Comparison of ENCODE assay signal across 1 cellular context in genomic region chr7:143395187-143396149, GRCh38.
TF ChIP-seq lines count a peak whose summit lies in the region.

No MANE protein-coding gene starts in this region.

TF ChIP-seq in HepG2, 621 proteins besides CTCF, POLR2A, EP300 and RAD21 (continued from another document and continues in another):
- TF ChIP-seq ZHX2 (IDR thresholded peaks at IDR 0.05; ENCODE audit: low read depth) (peak; percentile 19; the same call in 1 of the 2 replicates), ZHX2 (CRISPR knock-in tag; IDR thresholded peaks at IDR 0.05; ENCODE audit: borderline replicate concordance) (no peak), ZNF644 (CRISPR knock-in tag; IDR thresholded peaks at IDR 0.05; ENCODE audit: low read depth) (no peak), MLX (CRISPR knock-in tag; IDR thresholded peaks at IDR 0.05) (0 out of 2 replicates have a peak, but pooled peaks have one; percentile 42), NFRKB (IDR thresholded peaks at IDR 0.05) (no peak), ZNF3 (CRISPR knock-in tag; IDR thresholded peaks at IDR 0.05) (no peak), TCF7L2 (IDR thresholded peaks at IDR 0.05; ENCODE audit: low read depth, low read length) (no peak), MAFG (CRISPR knock-in tag; IDR thresholded peaks at IDR 0.05) (no peak), ZIK1 (CRISPR knock-in tag; IDR thresholded peaks at IDR 0.05; ENCODE audit: borderline replicate concordance, low read depth) (0 out of 2 replicates have a peak, but pooled peaks have one; percentile 53), POLR2AphosphoS2 (IDR thresholded peaks at IDR 0.05; ENCODE audit: low read depth, low read length) (no peak), ZNF550 (CRISPR knock-in tag; IDR thresholded peaks at IDR 0.05; ENCODE audit: borderline replicate concordance) (0 out of 2 replicates have a peak, but pooled peaks have one; percentile 14), ZNF33A (CRISPR knock-in tag; IDR thresholded peaks at IDR 0.05; ENCODE audit: borderline replicate concordance) (no peak), ZBTB44 (CRISPR knock-in tag; IDR thresholded peaks at IDR 0.05) (no peak), HOXA7 (CRISPR knock-in tag; IDR thresholded peaks at IDR 0.05) (no peak), ZBTB40 (IDR thresholded peaks at IDR 0.05) (no peak), ZBTB40 (CRISPR knock-in tag; IDR thresholded peaks at IDR 0.05) (0 out of 2 replicates have a peak, but pooled peaks have one; percentile 48), CBX2 (IDR thresholded peaks at IDR 0.05; ENCODE audit: low read depth, low read length) (no peak), CBX2 (CRISPR knock-in tag; IDR thresholded peaks at IDR 0.05; ENCODE audit: low read depth) (no peak), ZNF274 (CRISPR knock-in tag; IDR thresholded peaks at IDR 0.05) (peak; percentile 62; the same call in 1 of the 2 replicates), ZNF746 (CRISPR knock-in tag; IDR thresholded peaks at IDR 0.05) (no peak; the same call in 1 of the 2 replicates), ZBTB14 (CRISPR knock-in tag; IDR thresholded peaks at IDR 0.05) (no peak), SKIL (CRISPR knock-in tag; IDR thresholded peaks at IDR 0.05; ENCODE audit: borderline replicate concordance) (peak; percentile 95), ZNF33B (CRISPR knock-in tag; IDR thresholded peaks at IDR 0.05) (0 out of 2 replicates have a peak, but pooled peaks have one; percentile 27), SP4 (CRISPR knock-in tag; IDR thresholded peaks at IDR 0.05) (no peak; the same call in none of the 2 replicates), ZNF432 (CRISPR knock-in tag; IDR thresholded peaks at IDR 0.05; ENCODE audit: borderline replicate concordance) (no peak), SNAI1 (CRISPR knock-in tag; IDR thresholded peaks at IDR 0.05; ENCODE audit: borderline replicate concordance) (no peak), PRPF4 (IDR thresholded peaks at IDR 0.05; ENCODE audit: low read depth, low read length, poor library complexity, severe bottlenecking) (no peak), ARNTL (CRISPR knock-in tag; IDR thresholded peaks at IDR 0.05) (no peak), SRY (CRISPR knock-in tag; IDR thresholded peaks at IDR 0.05) (0 out of 2 replicates have a peak, but pooled peaks have one; percentile 37), PITX1 (CRISPR knock-in tag; IDR thresholded peaks at IDR 0.05) (peak; percentile 53; the same call in 1 of the 2 replicates), ZNF138 (CRISPR knock-in tag; IDR thresholded peaks at IDR 0.05; ENCODE audit: low read depth) (no peak), NCOA1 (CRISPR knock-in tag; IDR thresholded peaks at IDR 0.05) (no peak), ZNF883 (CRISPR knock-in tag; IDR thresholded peaks at IDR 0.05; ENCODE audit: not compliant biosample characterization) (no peak), HES4 (CRISPR knock-in tag; IDR thresholded peaks at IDR 0.05; ENCODE audit: borderline replicate concordance) (no peak), TFAP4 (IDR thresholded peaks at IDR 0.05; ENCODE audit: borderline replicate concordance, low read depth) (no peak; the same call in 1 of the 2 replicates), TOE1 (CRISPR knock-in tag; IDR thresholded peaks at IDR 0.05) (no peak), SSRP1 (CRISPR knock-in tag; IDR thresholded peaks at IDR 0.05) (no peak), KLF13 (CRISPR knock-in tag; IDR thresholded peaks at IDR 0.05) (no peak), MAFF (IDR thresholded peaks at IDR 0.05; ENCODE audit: low read depth, low read length) (no peak), SIN3A (IDR thresholded peaks at IDR 0.05; ENCODE audit: borderline replicate concordance, low read depth, low read length) (no peak), SPEN (CRISPR knock-in tag; IDR thresholded peaks at IDR 0.05; ENCODE audit: low read depth) (peak; percentile 60; the same call in 1 of the 2 replicates), ZNF709 (CRISPR knock-in tag; IDR thresholded peaks at IDR 0.05) (no peak), RFX5 (IDR thresholded peaks at IDR 0.05; ENCODE audit: low read depth, low read length) (no peak), ZNF766 (CRISPR knock-in tag; IDR thresholded peaks at IDR 0.05; ENCODE audit: borderline replicate concordance) (peak; percentile 43; the same call in 1 of the 2 replicates)
